Comparison of ENCODE assay signal across 20 cellular contexts in genomic region chr1:22509815-22510214, GRCh38. TPM values are rescaled to one million over a fixed set of nuclear protein-coding genes. Genes with fewer than 3 reads are reported as not detected.
DNase-seq lines count a peak whose midpoint lies in the region; ATAC-seq, FAIRE-seq and TF ChIP-seq lines count a peak whose summit lies in the region.
"Had no signal": no experiment of that assay in that cellular context is flagged by ENCODE, and none has a peak within 500 bp of the region (broad histone marks: within the 10 kb centered on the region; RNA-seq: fewer than 3 reads in every experiment).

No MANE protein-coding gene starts in this region.

- POLR2A ChIA-PET in MCF 10A (lab: Yijun Ruan, JAX), result no interaction called here
- POLR2A ChIA-PET in CD8-positive, alpha-beta T cell (lab: Charles Lee), result no interaction called here

- H3K9me3 Mint-ChIP-seq in MCF 10A (ENCODE audit: unreplicated experiment) (no peaks in the 10 kb centered on the region), osteocyte (ENCODE audit: unreplicated experiment) (no peaks in the 10 kb centered on the region)
- H3K9me3 Mint-ChIP-seq in CD8-positive, alpha-beta T cell, result no peaks in the 10 kb centered on the region

- no TSS peak for BruUV-seq in MCF 10A (replicated peaks; lab: Mats Ljungman, UMichigan)

- CTCF ChIA-PET in MCF 10A (lab: Yijun Ruan, JAX), result no interaction called here
- CTCF ChIA-PET in CD8-positive, alpha-beta T cell (lab: Charles Lee), result interaction anchor here (0.8 kb wide), 1 partner anchor 36 kb away, joined by 3 read pairs; no protein-coding TSS in a partner anchor

- H3K36me3 ChIP-seq in breast epithelium (peaks cover 12% of the 10 kb centered on the region), pancreas (peaks cover 0 to 38% (median 4%) of the 10 kb centered on the region in 3 donors), Peyer's patch (peaks cover 0 to 88% (median 0%) of the 10 kb centered on the region in 3 donors)
- peaks cover 67% of the 10 kb centered on the region for H3K36me3 ChIP-seq in CD8-positive, alpha-beta T cell (ENCODE audit: insufficient read depth, low read length)

- H3K36me3 Mint-ChIP-seq in MCF 10A (ENCODE audit: insufficient read depth, unreplicated experiment) (peaks cover 60% of the 10 kb centered on the region), osteocyte (ENCODE audit: unreplicated experiment) (peaks cover 74% of the 10 kb centered on the region)
- peaks cover 94% of the 10 kb centered on the region for H3K36me3 Mint-ChIP-seq in CD8-positive, alpha-beta T cell

- H3K9me3 ChIP-seq in breast epithelium (no peaks in the 10 kb centered on the region), pancreas (no peaks in the 10 kb centered on the region), Peyer's patch (no peaks in the 10 kb centered on the region)
- no peaks in the 10 kb centered on the region for H3K9me3 ChIP-seq in CD8-positive, alpha-beta T cell (ENCODE audit: low read length)
- H3K9me3 ChIP-seq: Caco-2 had no signal

- H3K27ac Mint-ChIP-seq in MCF 10A (ENCODE audit: low read depth, unreplicated experiment) (no peak overlapping the region), osteocyte (ENCODE audit: unreplicated experiment) (no peak overlapping the region)
- no peak overlapping the region for H3K27ac Mint-ChIP-seq in CD8-positive, alpha-beta T cell

- TF ChIP-seq POLR2A in breast epithelium (IDR thresholded peaks at IDR 0.05) (no peak), Peyer's patch (IDR thresholded peaks at IDR 0.05) (no peak)

- H3K27me3 Mint-ChIP-seq in MCF 10A (ENCODE audit: insufficient read depth, unreplicated experiment) (no peaks in the 10 kb centered on the region), osteocyte (ENCODE audit: unreplicated experiment) (no peaks in the 10 kb centered on the region)
- H3K27me3 Mint-ChIP-seq in CD8-positive, alpha-beta T cell (ENCODE audit: low read depth), result no peaks in the 10 kb centered on the region

- intact Hi-C loops in MCF 10A (cut with micrococcal nuclease), result no loop called here
- intact Hi-C loops in breast epithelium (cut with DNase I; ENCODE audit: low total_unique reads), result no loop called here
- intact Hi-C loops in pancreas (cut with DNase I), result loop anchor here in 1 of 3 donors (10.0 kb wide), 1 partner anchor 55 kb away; the partner anchor contains the start of gene ZBTB40
- intact Hi-C loops in CD8-positive, alpha-beta T cell (cut with DNase I, micrococcal nuclease), result no loop called here

- H3K4me3 ChIP-seq in breast epithelium (no peak overlapping the region), pancreas (no peak overlapping the region), Peyer's patch (no peak overlapping the region)
- no peak overlapping the region for H3K4me3 ChIP-seq in CD8-positive, alpha-beta T cell (ENCODE audit: low read depth, low read length)

- H3K4me3 Mint-ChIP-seq in MCF 10A (ENCODE audit: unreplicated experiment) (no peak overlapping the region), osteocyte (ENCODE audit: unreplicated experiment) (no peak overlapping the region)
- no peak overlapping the region for H3K4me3 Mint-ChIP-seq in CD8-positive, alpha-beta T cell

- DNase-seq in MCF 10A (ENCODE audit: unreplicated experiment), result peak; percentile 9
- DNase-seq in breast epithelium (ENCODE audit: low spot score in 2 of 2), result no peak
- peak; percentile 10 for DNase-seq in dermis blood vessel endothelial cell
- no peak for DNase-seq in pancreas
- no peak for DNase-seq in Peyer's patch
- DNase-seq in osteocyte (ENCODE audit: extremely low spot score, unreplicated experiment), result no peak
- DNase-seq in CD8-positive, alpha-beta T cell, result no peak
- DNase-seq in hypothalamus (lab: John Stamatoyannopoulos, UW), result no peak
- DNase-seq: C1 segment of cervical spinal cord, Caco-2, DMS53, NCI-H1048, NCI-H345, NCI-H526 treated with DMSO at 0.1 percent for 48 hours had no signal

- H3K4me1 ChIP-seq in breast epithelium (no peaks in the 10 kb centered on the region), pancreas (peaks cover 14 to 29% (median 28%) of the 10 kb centered on the region in 3 donors), Peyer's patch (no peaks in the 10 kb centered on the region)
- no peaks in the 10 kb centered on the region for H3K4me1 ChIP-seq in CD8-positive, alpha-beta T cell (ENCODE audit: insufficient read depth, low read length)
- H3K4me1 ChIP-seq: Caco-2 had no signal

- H3K27ac ChIP-seq in breast epithelium (no peak overlapping the region), pancreas (peak overlapping the region in 2 of 4 donors; percentile 70 to 71), Peyer's patch (no peak overlapping the region)
- no peak overlapping the region for H3K27ac ChIP-seq in CD8-positive, alpha-beta T cell (ENCODE audit: low read depth, low read length)

- TF ChIP-seq CTCF in MCF 10A (IDR thresholded peaks at IDR 0.05; ENCODE audit: unreplicated experiment) (no peak), breast epithelium (IDR thresholded peaks at IDR 0.05) (no peak), pancreas (IDR thresholded peaks at IDR 0.05) (no peak), Peyer's patch (IDR thresholded peaks at IDR 0.05) (no peak), osteocyte (IDR thresholded peaks at IDR 0.05) (no peak)
- TF ChIP-seq CTCF in CD8-positive, alpha-beta T cell (IDR thresholded peaks at IDR 0.05), result no peak

- ATAC-seq in pancreas, result peak; percentile 56 to 70 (median 64)
- ATAC-seq in CD8-positive, alpha-beta T cell, result no peak
- ATAC-seq: HCT116 had no signal

- H3K27me3 ChIP-seq in breast epithelium (no peaks in the 10 kb centered on the region), pancreas (no peaks in the 10 kb centered on the region), Peyer's patch (no peaks in the 10 kb centered on the region)
- no peaks in the 10 kb centered on the region for H3K27me3 ChIP-seq in CD8-positive, alpha-beta T cell (ENCODE audit: insufficient read depth, low read length)

- no peak for FAIRE-seq in pancreas (lab: Jason Lieb, UNC)
- FAIRE-seq: G401.6, GM12892, GM19239 had no signal

- H3K4me1 Mint-ChIP-seq in MCF 10A (ENCODE audit: insufficient read depth, unreplicated experiment) (no peaks in the 10 kb centered on the region), osteocyte (ENCODE audit: unreplicated experiment) (peaks cover 20% of the 10 kb centered on the region)
- H3K4me1 Mint-ChIP-seq in CD8-positive, alpha-beta T cell (ENCODE audit: low read depth), result no peaks in the 10 kb centered on the region

RNA-seq across cellular contexts. Expression of gene EPHA8, which starts 53.5 kb away (rescaled TPM):
- not detected in 2 replicates for total RNA-seq in MCF 10A (2022)
- not detected for total RNA-seq in breast epithelium
- total RNA-seq in dermis blood vessel endothelial cell, result not detected in 2 replicates
- total RNA-seq in pancreas, result 1 to 10 TPM in 3 of 6 donors, under 1 TPM in 3; 0.57 to 2.4 (median 0.86) TPM
- polyA plus RNA-seq in pancreas, result 1 to 10 TPM; 2.7 to 8.1 TPM
- total RNA-seq in Peyer's patch, result not detected
- total RNA-seq in osteocyte, result 0.51 and 0.55 TPM in 2 replicates
- not detected for total RNA-seq in CD8-positive, alpha-beta T cell
- total RNA-seq: A172, Caco-2, OCI-LY7 had no signal

RNA-seq across cellular contexts. Expression of gene ZBTB40, which starts 58.2 kb away (rescaled TPM):
- 20.4 and 25.2 TPM in 2 replicates for total RNA-seq in MCF 10A (2022)
- total RNA-seq in breast epithelium, result 10 to 100 TPM; 15.7 to 24.6 (median 22.0) TPM
- 12.8 and 13.6 TPM in 2 replicates for total RNA-seq in dermis blood vessel endothelial cell
- total RNA-seq in pancreas, result 10 to 100 TPM in 3 of 6 donors, 1 to 10 TPM in 3; 6.2 to 16.0 (median 9.8) TPM
- polyA plus RNA-seq in pancreas, result 1 to 10 TPM; 9.0 to 9.8 TPM
- 10 to 100 TPM; 25.7 to 38.0 (median 32.5) TPM for total RNA-seq in Peyer's patch
- 22.5 and 23.6 TPM in 2 replicates for total RNA-seq in osteocyte
- total RNA-seq in CD8-positive, alpha-beta T cell, result 10 to 100 TPM; 20.9 to 21.3 TPM

Comparison
In these comparisons a context has a peak if more than half of its experiments do, and no peak if none do; other contexts are left out.
1. DNase-seq: peak in MCF 10A (single experiment) and dermis blood vessel endothelial cell (single experiment); none in breast epithelium (0 of 2), pancreas (0 of 6), Peyer's patch (0 of 3), osteocyte (single experiment), CD8-positive, alpha-beta T cell (0 of 7) and hypothalamus (0 of 51).